Comparison of ENCODE assay signal across 27 cellular contexts in genomic region chr6:93745306-93745705, GRCh38.
"Had no signal": no experiment of that assay in that cellular context is flagged by ENCODE, and none has a peak within 500 bp of the region (broad histone marks: within the 10 kb centered on the region; RNA-seq: fewer than 3 reads in every experiment).

No MANE protein-coding gene starts in this region.

- H3K27me3 ChIP-seq: colonic mucosa, dorsolateral prefrontal cortex, esophagus muscularis mucosa, esophagus squamous epithelium, foreskin keratinocyte, gastrocnemius medialis, gastroesophageal sphincter, heart left ventricle, heart right ventricle had no signal

- H3K9me3 Mint-ChIP-seq: dendritic cell treated with granulocyte-macrophage colony-stimulating factor and Interleukin-4, amounts not matched to agents 40 ng/mL and 50 ng/mL, for 4 days; endodermal cell had no signal

- DNase-seq: colonic mucosa; cortex of kidney; dermis blood vessel endothelial cell; dorsolateral prefrontal cortex; effector CD4-positive, alpha-beta T cell; effector CD8-positive, alpha-beta T cell; effector memory CD4-positive, alpha-beta T cell; effector memory CD8-positive, alpha-beta T cell; endodermal cell; erythroblast; esophagus squamous epithelium; foreskin fibroblast; foreskin keratinocyte; foreskin melanocyte; gastrocnemius medialis; glutamatergic neuron; head of caudate nucleus; heart left ventricle; heart right ventricle had no signal

- ATAC-seq: effector memory CD8-positive, alpha-beta T cell; esophagus mucosa; foreskin keratinocyte; gastrocnemius medialis; gastroesophageal sphincter; heart left ventricle; heart right ventricle had no signal

- H3K27ac Mint-ChIP-seq: dendritic cell treated with granulocyte-macrophage colony-stimulating factor and Interleukin-4, amounts not matched to agents 40 ng/mL and 50 ng/mL, for 4 days; effector memory CD8-positive, alpha-beta T cell; endodermal cell had no signal

- H3K4me1 ChIP-seq: colonic mucosa, esophagus muscularis mucosa, esophagus squamous epithelium, foreskin keratinocyte, gastrocnemius medialis, gastroesophageal sphincter, heart left ventricle, heart right ventricle had no signal

- H3K36me3 ChIP-seq: colonic mucosa, esophagus muscularis mucosa, esophagus squamous epithelium, gastrocnemius medialis, gastroesophageal sphincter, heart left ventricle, heart right ventricle had no signal

- FAIRE-seq: colon, endothelial cell of umbilical vein had no signal

- H3K9me3 ChIP-seq: colonic mucosa, esophagus muscularis mucosa, esophagus squamous epithelium, gastrocnemius medialis, gastroesophageal sphincter had no signal

- H3K4me3 ChIP-seq: colonic mucosa, coronary artery, dorsolateral prefrontal cortex, esophagus muscularis mucosa, esophagus squamous epithelium, gastrocnemius medialis, gastroesophageal sphincter, heart left ventricle, heart right ventricle had no signal

- H3K27ac ChIP-seq: colonic mucosa, coronary artery, dorsolateral prefrontal cortex, epithelial cell of prostate, esophagus muscularis mucosa, esophagus squamous epithelium, foreskin keratinocyte, gastrocnemius medialis, gastroesophageal sphincter, heart left ventricle, heart right ventricle had no signal
